In the genomic region with DNA sequence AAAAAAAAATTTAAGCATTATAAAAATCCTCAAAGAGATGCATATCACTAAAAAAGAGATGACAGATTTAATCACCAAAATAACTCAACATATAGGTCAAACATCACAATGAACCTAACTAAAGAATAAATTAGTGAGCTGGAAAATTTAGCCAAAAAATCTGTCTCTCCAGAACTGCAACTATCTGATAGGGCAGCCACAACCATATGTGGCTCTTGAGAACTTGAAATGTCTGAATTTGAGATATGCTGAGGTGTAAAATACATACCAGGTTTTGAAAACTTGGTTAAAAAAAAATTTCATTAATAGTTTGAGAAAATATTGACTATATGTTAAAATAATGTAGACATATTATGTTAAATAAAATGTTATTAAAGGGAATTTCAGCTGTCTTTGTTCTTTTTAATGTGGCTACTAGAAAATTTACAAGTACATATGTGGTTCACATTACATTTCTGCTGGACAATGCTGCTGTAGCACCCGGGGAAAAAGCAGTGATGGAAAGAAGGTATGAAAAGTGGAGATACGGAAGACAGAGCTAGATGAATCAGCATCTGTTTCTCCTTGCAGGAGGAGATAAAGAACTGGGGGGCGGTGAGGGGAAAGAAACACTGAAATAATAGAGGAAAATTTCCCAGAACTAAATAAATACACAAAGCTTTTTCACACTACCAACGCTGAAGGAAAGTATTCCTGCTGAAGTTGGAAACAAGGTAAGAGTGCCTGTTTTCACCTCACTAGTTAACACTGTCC, we compare ENCODE assay signal across 14 cellular contexts.
"Had no signal": no experiment of that assay in that cellular context is flagged by ENCODE, and none has a peak within 500 bp of the region (broad histone marks: within the 10 kb centered on the region; RNA-seq: fewer than 3 reads in every experiment).

No MANE protein-coding gene starts in this region.

- H3K36me3 ChIP-seq: breast epithelium, thoracic aorta had no signal

- H3K27ac Mint-ChIP-seq: activated CD8-positive, alpha-beta T cell treated with anti-CD3 and anti-CD28 coated beads, Interleukin-2, amount 10 ng/mL, durations not matched to agents 7 days and 5 days; activated naive CD8-positive, alpha-beta T cell treated with anti-CD3 and anti-CD28 coated beads for 36 hours; memory B cell; natural killer cell treated with Interleukin-12 subunit alpha and Interleukin-12 subunit beta and Interleukin-15 and Interleukin-18, amount 100 ng/mL, for 72 hours had no signal

- H3K27me3 Mint-ChIP-seq: activated naive CD8-positive, alpha-beta T cell treated with anti-CD3 and anti-CD28 coated beads for 36 hours; natural killer cell treated with Interleukin-12 subunit alpha and Interleukin-12 subunit beta and Interleukin-15 and Interleukin-18, amount 100 ng/mL, for 72 hours had no signal

- H3K4me1 ChIP-seq: breast epithelium, psoas muscle had no signal

- H3K27me3 ChIP-seq: breast epithelium, stomach had no signal

- DNase-seq: dermis blood vessel endothelial cell, hippocampal formation, occipital lobe, stomach had no signal

- ATAC-seq: esophagus mucosa had no signal

- H3K4me1 Mint-ChIP-seq: activated naive CD8-positive, alpha-beta T cell treated with anti-CD3 and anti-CD28 coated beads for 36 hours; WTC11 had no signal

- H3K9me3 ChIP-seq: breast epithelium, psoas muscle, stomach, thoracic aorta had no signal

- H3K9me3 Mint-ChIP-seq: activated naive CD8-positive, alpha-beta T cell treated with anti-CD3 and anti-CD28 coated beads for 36 hours; memory B cell; natural killer cell treated with Interleukin-12 subunit alpha and Interleukin-12 subunit beta and Interleukin-15 and Interleukin-18, amount 100 ng/mL, for 72 hours; WTC11 had no signal

- H3K4me3 Mint-ChIP-seq: activated CD8-positive, alpha-beta T cell treated with anti-CD3 and anti-CD28 coated beads, Interleukin-2, amount 10 ng/mL, durations not matched to agents 7 days and 5 days; activated naive CD8-positive, alpha-beta T cell treated with anti-CD3 and anti-CD28 coated beads for 36 hours; memory B cell; natural killer cell treated with Interleukin-12 subunit alpha and Interleukin-12 subunit beta and Interleukin-15 and Interleukin-18, amount 100 ng/mL, for 72 hours; WTC11 had no signal

- H3K27ac ChIP-seq: psoas muscle, SK-N-MC had no signal

- H3K36me3 Mint-ChIP-seq: activated naive CD8-positive, alpha-beta T cell treated with anti-CD3 and anti-CD28 coated beads for 36 hours; natural killer cell treated with Interleukin-12 subunit alpha and Interleukin-12 subunit beta and Interleukin-15 and Interleukin-18, amount 100 ng/mL, for 72 hours had no signal

- H3K4me3 ChIP-seq: breast epithelium, psoas muscle, SK-N-MC, stomach, thoracic aorta had no signal
